In the genomic region with DNA sequence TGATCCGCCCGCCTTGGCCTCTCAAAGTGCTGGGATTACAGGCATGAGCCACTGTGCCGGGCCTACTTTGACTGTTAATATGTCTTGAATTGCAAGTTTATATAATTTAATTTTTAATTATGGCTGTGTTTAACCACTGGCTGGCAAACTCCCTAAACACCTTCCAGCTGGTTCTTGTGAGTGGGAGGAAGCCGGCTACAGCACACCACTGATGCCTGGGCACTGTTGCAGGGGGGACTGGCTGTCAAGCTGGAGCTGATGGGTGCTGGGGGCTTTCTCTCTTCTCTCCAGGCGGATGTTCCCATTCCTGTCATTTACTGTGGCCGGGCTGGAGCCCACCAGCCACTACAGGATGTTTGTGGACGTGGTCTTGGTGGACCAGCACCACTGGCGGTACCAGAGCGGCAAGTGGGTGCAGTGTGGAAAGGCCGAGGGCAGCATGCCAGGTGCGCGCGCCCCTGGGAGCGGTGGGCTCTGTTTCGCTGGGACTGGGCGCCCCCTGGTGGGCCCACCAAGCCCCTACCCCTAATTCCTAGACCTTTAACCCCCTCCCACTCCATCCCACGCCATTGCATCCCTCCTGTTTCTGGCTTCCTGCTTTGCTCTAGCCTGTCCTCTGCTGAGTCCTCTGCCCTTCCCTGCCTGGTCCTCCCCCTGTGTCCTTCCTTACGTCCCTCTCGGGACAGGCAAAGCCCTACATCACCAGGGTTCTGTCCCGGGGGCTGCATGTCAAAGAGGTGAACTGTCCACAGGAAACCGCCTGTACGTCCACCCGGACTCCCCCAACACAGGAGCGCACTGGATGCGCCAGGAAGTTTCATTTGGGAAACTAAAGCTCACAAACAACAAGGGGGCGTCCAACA, we compare ENCODE assay signal across 8 cellular contexts. TPM values are rescaled to one million over a fixed set of nuclear protein-coding genes. Genes with fewer than 3 reads are reported as not detected.
DNase-seq lines count a peak whose midpoint lies in the region; ATAC-seq and TF ChIP-seq lines count a peak whose summit lies in the region.

No MANE protein-coding gene starts in this region.

- H3K27me3 ChIP-seq in CD8-positive, alpha-beta T cell (ENCODE audit: insufficient read depth, low read length) = no peaks in the 10 kb centered on the region

- peaks cover 15% of the 10 kb centered on the region for H3K36me3 Mint-ChIP-seq in CD8-positive, alpha-beta T cell
- H3K36me3 Mint-ChIP-seq in activated CD4-positive, alpha-beta memory T cell treated with anti-CD3 and anti-CD28 coated beads, Interleukin-2, amount 10 ng/mL, durations not matched to agents 7 days and 5 days (ENCODE audit: low read depth) = peaks cover 62% of the 10 kb centered on the region
- H3K36me3 Mint-ChIP-seq in glutamatergic neuron (ENCODE audit: unreplicated experiment) (no peaks in the 10 kb centered on the region), type B pancreatic cell (no peaks in the 10 kb centered on the region)

- no peak overlapping the region for H3K27ac ChIP-seq in CD8-positive, alpha-beta T cell (ENCODE audit: low read depth, low read length)

- peak overlapping the region; percentile 11 for H3K4me3 Mint-ChIP-seq in CD8-positive, alpha-beta T cell
- H3K4me3 Mint-ChIP-seq in activated CD4-positive, alpha-beta memory T cell treated with anti-CD3 and anti-CD28 coated beads, Interleukin-2, amount 10 ng/mL, durations not matched to agents 7 days and 5 days = no peak overlapping the region
- no peak overlapping the region for H3K4me3 Mint-ChIP-seq in glutamatergic neuron (ENCODE audit: unreplicated experiment)
- H3K4me3 Mint-ChIP-seq in type B pancreatic cell = no peak overlapping the region

- ATAC-seq in CD8-positive, alpha-beta T cell = peak; percentile 59
- no peak for ATAC-seq in GM21423 (IDR thresholded peaks at IDR 0.05; ENCODE audit: unreplicated experiment)

- H3K27me3 Mint-ChIP-seq in CD8-positive, alpha-beta T cell (ENCODE audit: low read depth) = no peaks in the 10 kb centered on the region
- no peaks in the 10 kb centered on the region for H3K27me3 Mint-ChIP-seq in activated CD4-positive, alpha-beta memory T cell treated with anti-CD3 and anti-CD28 coated beads, Interleukin-2, amount 10 ng/mL, durations not matched to agents 7 days and 5 days
- H3K27me3 Mint-ChIP-seq in glutamatergic neuron (ENCODE audit: unreplicated experiment) = no peaks in the 10 kb centered on the region
- peaks cover 71% of the 10 kb centered on the region for H3K27me3 Mint-ChIP-seq in type B pancreatic cell

- CTCF ChIA-PET in CD8-positive, alpha-beta T cell (lab: Charles Lee) = interaction anchor here (0.7 to 10.1 kb wide), 10 partner anchors 8 to 787 kb away, joined by 3 to 94 read pairs (median 3); partner anchors contain the start of genes TBKBP1 and TBX21
- CTCF ChIA-PET in activated CD4-positive, alpha-beta memory T cell treated with anti-CD3 and anti-CD28 coated beads, Interleukin-2, amount 10 ng/mL, durations not matched to agents 7 days and 5 days (lab: Charles Lee) = interaction anchor here (0.7 to 11.0 kb wide), 8 partner anchors 10 to 93 kb away, joined by 3 to 116 read pairs (median 4); partner anchors contain the start of genes LRRC46, MRPL10 and TBX21

- DNase-seq in CD8-positive, alpha-beta T cell = peak in 4 of 7 experiments; percentile 52 to 65 (median 58)
- peak; percentile 36 for DNase-seq in activated CD4-positive, alpha-beta memory T cell treated with anti-CD3 and anti-CD28 coated beads, Interleukin-2, amount 10 ng/mL, durations not matched to agents 7 days and 5 days
- peak; percentile 77 for DNase-seq in glutamatergic neuron
- DNase-seq in type B pancreatic cell (ENCODE audit: extremely low spot score, unreplicated experiment) = peak; percentile 66
- DNase-seq in NOMO-1 (lab: John Stamatoyannopoulos, UW; ENCODE audit: unreplicated experiment in 2 of 2) = no peak
- DNase-seq in epidermal melanocyte (ENCODE audit: insufficient read length, low spot score) = no peak

- no peak overlapping the region for H3K4me3 ChIP-seq in CD8-positive, alpha-beta T cell (ENCODE audit: low read depth, low read length)

- H3K27ac Mint-ChIP-seq in CD8-positive, alpha-beta T cell = peak overlapping the region; percentile 79
- peak overlapping the region; percentile 85 for H3K27ac Mint-ChIP-seq in activated CD4-positive, alpha-beta memory T cell treated with anti-CD3 and anti-CD28 coated beads, Interleukin-2, amount 10 ng/mL, durations not matched to agents 7 days and 5 days
- H3K27ac Mint-ChIP-seq in glutamatergic neuron (ENCODE audit: unreplicated experiment) (no peak overlapping the region), type B pancreatic cell (no peak overlapping the region)

- H3K9me3 ChIP-seq in CD8-positive, alpha-beta T cell (ENCODE audit: low read length) = no peaks in the 10 kb centered on the region

- peaks cover 15% of the 10 kb centered on the region for H3K4me1 ChIP-seq in CD8-positive, alpha-beta T cell (ENCODE audit: insufficient read depth, low read length)

- peaks cover 26% of the 10 kb centered on the region for H3K4me1 Mint-ChIP-seq in CD8-positive, alpha-beta T cell (ENCODE audit: low read depth)
- H3K4me1 Mint-ChIP-seq in activated CD4-positive, alpha-beta memory T cell treated with anti-CD3 and anti-CD28 coated beads, Interleukin-2, amount 10 ng/mL, durations not matched to agents 7 days and 5 days = peaks cover 51% of the 10 kb centered on the region
- H3K4me1 Mint-ChIP-seq in glutamatergic neuron (ENCODE audit: low read depth, unreplicated experiment) (no peaks in the 10 kb centered on the region), type B pancreatic cell (ENCODE audit: unreplicated experiment) (no peaks in the 10 kb centered on the region)

- no peaks in the 10 kb centered on the region for H3K9me3 Mint-ChIP-seq in CD8-positive, alpha-beta T cell
- H3K9me3 Mint-ChIP-seq in activated CD4-positive, alpha-beta memory T cell treated with anti-CD3 and anti-CD28 coated beads, Interleukin-2, amount 10 ng/mL, durations not matched to agents 7 days and 5 days = no peaks in the 10 kb centered on the region
- H3K9me3 Mint-ChIP-seq in glutamatergic neuron (ENCODE audit: unreplicated experiment) (no peaks in the 10 kb centered on the region), type B pancreatic cell (no peaks in the 10 kb centered on the region)

- intact Hi-C loops in CD8-positive, alpha-beta T cell (cut with DNase I, micrococcal nuclease) = loop anchor here (1.0 kb wide), 3 partner anchors 9 to 78 kb away; partner anchors contain the start of gene TBX21 (in 1 of the 2)

- H3K36me3 ChIP-seq in CD8-positive, alpha-beta T cell (ENCODE audit: insufficient read depth, low read length) = no peaks in the 10 kb centered on the region

- POLR2A ChIA-PET in CD8-positive, alpha-beta T cell (lab: Charles Lee) = interaction anchor here (1.0 to 1.4 kb wide), 2 partner anchors 10 to 48 kb away, joined by 3 to 4 read pairs; partner anchors contain the start of gene TBX21
- POLR2A ChIA-PET in activated CD4-positive, alpha-beta memory T cell treated with anti-CD3 and anti-CD28 coated beads, Interleukin-2, amount 10 ng/mL, durations not matched to agents 7 days and 5 days (lab: Charles Lee) = interaction anchor here (0.7 to 19.8 kb wide), 5 partner anchors 8 to 153 kb away, joined by 3 to 463 read pairs (median 4); partner anchors contain the start of genes TBKBP1 and TBX21

- peak; percentile 43 for TF ChIP-seq CTCF in CD8-positive, alpha-beta T cell (IDR thresholded peaks at IDR 0.05)
- TF ChIP-seq CTCF in LNCAP (IDR thresholded peaks at IDR 0.05) (peak; percentile 48; the same call in 1 of the 2 replicates), glutamatergic neuron (IDR thresholded peaks at IDR 0.05; ENCODE audit: partially characterized antibody, unreplicated experiment) (peak; percentile 88), type B pancreatic cell (conservative IDR thresholded peaks at IDR 0.05) (peak; percentile 88)

RNA-seq across cellular contexts. Expression of gene TBX21, which starts 9.5 kb away (rescaled TPM):
- 10 to 100 TPM; 37.0 to 39.1 TPM for total RNA-seq in CD8-positive, alpha-beta T cell
- 10 to 100 TPM; 58.3 to 61.1 TPM for total RNA-seq in activated CD4-positive, alpha-beta memory T cell treated with anti-CD3 and anti-CD28 coated beads, Interleukin-2, amount 10 ng/mL, durations not matched to agents 7 days and 5 days
- total RNA-seq in glutamatergic neuron (ENCODE audit: unreplicated experiment) (not detected), type B pancreatic cell (ENCODE audit: low replicate concordance) (not detected in 2 replicates)

RNA-seq across cellular contexts. Expression of gene TBKBP1, which starts 48.6 kb away (rescaled TPM):
- 1 to 10 TPM; 5.2 TPM for total RNA-seq in CD8-positive, alpha-beta T cell
- total RNA-seq in activated CD4-positive, alpha-beta memory T cell treated with anti-CD3 and anti-CD28 coated beads, Interleukin-2, amount 10 ng/mL, durations not matched to agents 7 days and 5 days = 1 to 10 TPM; 7.0 TPM
- total RNA-seq in glutamatergic neuron (ENCODE audit: unreplicated experiment) = 30.7 TPM
- 10.5 and 19.7 TPM in 2 replicates for total RNA-seq in type B pancreatic cell (ENCODE audit: low replicate concordance)

Comparison
In these comparisons a context has a peak if more than half of its experiments do, and no peak if none do; other contexts are left out.
1. DNase-seq: peak in CD8-positive, alpha-beta T cell (4 of 7), activated CD4-positive, alpha-beta memory T cell treated with anti-CD3 and anti-CD28 coated beads, Interleukin-2, amount 10 ng/mL, durations not matched to agents 7 days and 5 days (single experiment), glutamatergic neuron (single experiment) and type B pancreatic cell (single experiment); none in NOMO-1 (0 of 2) and epidermal melanocyte (single experiment).
2. H3K27ac Mint-ChIP-seq: peak in CD8-positive, alpha-beta T cell (single experiment) and activated CD4-positive, alpha-beta memory T cell treated with anti-CD3 and anti-CD28 coated beads, Interleukin-2, amount 10 ng/mL, durations not matched to agents 7 days and 5 days (single experiment); none in glutamatergic neuron (single experiment) and type B pancreatic cell (single experiment).
3. RNA of gene TBX21, which starts 9.5 kb away (total RNA-seq): 58.3 to 61.1 TPM in activated CD4-positive, alpha-beta memory T cell treated with anti-CD3 and anti-CD28 coated beads, Interleukin-2, amount 10 ng/mL, durations not matched to agents 7 days and 5 days and 37.0 to 39.1 TPM in CD8-positive, alpha-beta T cell; not detected in glutamatergic neuron (single experiment) and not detected in type B pancreatic cell; every median in the first group is over 10 times any median in the second.
4. Peak in every context shown above with its lines, with median percentiles within 50 percentile points of each other: CTCF ChIP-seq.